In the genomic region with DNA sequence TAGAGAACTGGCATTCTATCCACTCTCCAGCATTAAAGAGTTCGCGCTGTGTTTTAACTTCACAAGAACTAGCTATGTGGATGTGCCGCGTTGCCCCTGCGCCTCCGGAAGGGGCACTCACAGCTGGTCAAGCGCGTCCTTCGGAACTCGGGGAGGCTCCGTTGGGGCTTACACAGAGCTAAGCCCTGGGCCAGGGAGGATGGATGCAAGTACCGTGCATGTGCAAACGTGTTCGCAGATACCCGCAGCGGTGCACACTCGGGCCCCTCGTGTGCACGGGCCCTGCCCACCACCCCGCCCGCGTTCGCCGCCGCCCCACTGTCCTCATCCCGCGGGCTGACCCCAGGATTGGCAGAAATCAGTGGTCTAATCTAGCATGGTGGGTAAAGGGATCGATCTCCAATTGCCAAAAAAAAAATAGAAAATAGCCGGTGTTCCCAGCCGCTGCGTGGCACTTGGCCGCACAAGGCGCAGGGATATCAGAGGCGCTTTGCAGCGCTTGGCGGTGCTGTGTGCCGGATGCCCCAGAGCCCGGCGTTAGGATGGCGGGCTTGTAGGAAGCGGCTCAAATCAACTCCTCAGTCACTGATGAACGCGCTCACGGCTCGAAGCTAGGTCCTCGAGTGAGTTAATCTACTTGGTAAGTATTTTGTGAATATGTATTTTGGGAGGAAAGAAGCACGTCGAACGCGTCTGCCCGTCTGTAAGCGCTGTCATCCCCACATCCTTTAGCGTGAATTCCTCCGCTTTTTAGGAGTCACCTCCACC, we compare ENCODE assay signal across 1 cellular context.
TF ChIP-seq lines count a peak whose summit lies in the region.

No MANE protein-coding gene starts in this region.

TF ChIP-seq in WTC11, 78 proteins besides CTCF, POLR2A, EP300 and RAD21 (continued from another document):
- TF ChIP-seq, protein P1, sequence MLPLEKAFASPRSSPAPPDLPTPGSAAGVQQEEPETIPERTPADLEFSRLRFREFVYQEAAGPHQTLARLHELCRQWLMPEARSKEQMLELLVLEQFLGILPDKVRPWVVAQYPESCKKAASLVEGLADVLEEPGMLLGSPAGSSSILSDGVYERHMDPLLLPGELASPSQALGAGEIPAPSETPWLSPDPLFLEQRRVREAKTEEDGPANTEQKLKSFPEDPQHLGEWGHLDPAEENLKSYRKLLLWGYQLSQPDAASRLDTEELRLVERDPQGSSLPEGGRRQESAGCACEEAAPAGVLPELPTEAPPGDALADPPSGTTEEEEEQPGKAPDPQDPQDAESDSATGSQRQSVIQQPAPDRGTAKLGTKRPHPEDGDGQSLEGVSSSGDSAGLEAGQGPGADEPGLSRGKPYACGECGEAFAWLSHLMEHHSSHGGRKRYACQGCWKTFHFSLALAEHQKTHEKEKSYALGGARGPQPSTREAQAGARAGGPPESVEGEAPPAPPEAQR (CRISPR knock-in tag; IDR thresholded peaks at IDR 0.05), result no peak
- TF ChIP-seq SMAD4 (CRISPR knock-in tag; IDR thresholded peaks at IDR 0.05), result no peak
- no peak for TF ChIP-seq ELF4 (CRISPR knock-in tag; IDR thresholded peaks at IDR 0.05; ENCODE audit: low read depth)
- no peak for TF ChIP-seq ZNF219 (CRISPR knock-in tag; IDR thresholded peaks at IDR 0.05; ENCODE audit: borderline replicate concordance)
- no peak for TF ChIP-seq FOXJ3 (CRISPR knock-in tag; IDR thresholded peaks at IDR 0.05; ENCODE audit: borderline replicate concordance)
- TF ChIP-seq, protein P2, sequence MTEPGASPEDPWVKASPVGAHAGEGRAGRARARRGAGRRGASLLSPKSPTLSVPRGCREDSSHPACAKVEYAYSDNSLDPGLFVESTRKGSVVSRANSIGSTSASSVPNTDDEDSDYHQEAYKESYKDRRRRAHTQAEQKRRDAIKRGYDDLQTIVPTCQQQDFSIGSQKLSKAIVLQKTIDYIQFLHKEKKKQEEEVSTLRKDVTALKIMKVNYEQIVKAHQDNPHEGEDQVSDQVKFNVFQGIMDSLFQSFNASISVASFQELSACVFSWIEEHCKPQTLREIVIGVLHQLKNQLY (CRISPR knock-in tag; IDR thresholded peaks at IDR 0.05), result no peak
- 0 out of 2 replicates have a peak, but pooled peaks have one; percentile 38 for TF ChIP-seq SP1 (CRISPR knock-in tag; conservative IDR thresholded peaks at IDR 0.05)
- TF ChIP-seq RORB (CRISPR knock-in tag; IDR thresholded peaks at IDR 0.05), result no peak
TF ChIP-seq in WTC11: peak in this region for 4.
